ENCODE assay signal across 27 cellular contexts in the genomic region with DNA sequence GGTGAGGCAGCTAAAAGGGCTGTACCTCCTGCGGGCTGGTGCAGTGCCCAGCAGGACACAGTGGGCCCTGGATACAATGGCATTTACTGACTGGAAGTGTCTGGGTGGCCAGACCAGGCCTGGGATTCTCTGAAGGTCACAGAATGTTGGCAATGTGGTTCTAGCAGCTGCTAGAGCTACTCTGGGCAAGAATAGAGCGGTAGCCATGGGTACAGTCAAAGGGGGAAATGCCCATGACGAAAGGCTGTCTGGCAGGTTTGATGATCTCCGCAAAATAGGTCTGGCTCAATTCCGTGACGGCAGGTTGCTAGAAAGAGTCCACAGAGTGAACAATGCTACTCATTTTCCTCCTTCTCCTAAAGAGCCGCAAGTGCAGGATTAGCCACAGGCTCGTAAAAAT.
A peak's percentile ranks its signal among the peaks of the same experiment; 100 is the strongest.
DNase-seq lines count a peak whose midpoint lies in the region; ATAC-seq and TF ChIP-seq lines count a peak whose summit lies in the region.
"Had no signal": no experiment of that assay in that cellular context is flagged by ENCODE, and none has a peak within 500 bp of the region (broad histone marks: within the 10 kb centered on the region; RNA-seq: fewer than 3 reads in every experiment).

No MANE protein-coding gene starts in this region.

- H3K4me1 ChIP-seq in heart left ventricle = peaks cover 0 to 16% (median 0%) of the 10 kb centered on the region in 12 donors
- H3K4me1 ChIP-seq: esophagus squamous epithelium, thyroid gland had no signal

- no peaks in the 10 kb centered on the region for H3K9me3 Mint-ChIP-seq in brain
- H3K9me3 Mint-ChIP-seq: activated CD4-positive, alpha-beta memory T cell treated with anti-CD3 and anti-CD28 coated beads for 36 hours; GM23338; naive B cell had no signal

- no peaks in the 10 kb centered on the region for H3K27me3 ChIP-seq in heart left ventricle
- H3K27me3 ChIP-seq: esophagus squamous epithelium, gastrocnemius medialis, thyroid gland had no signal

- peak overlapping the region in 3 of 12 donors; percentile 23 to 53 (median 47) for H3K27ac ChIP-seq in heart left ventricle
- H3K27ac ChIP-seq: esophagus squamous epithelium, gastrocnemius medialis, KMS-11, thyroid gland had no signal

- H3K27ac Mint-ChIP-seq in brain = peak overlapping the region in 3 of 5 experiments; percentile 8 to 83 (median 21)
- H3K27ac Mint-ChIP-seq: activated CD4-positive, alpha-beta memory T cell treated with anti-CD3 and anti-CD28 coated beads for 36 hours; activated naive CD8-positive, alpha-beta T cell; GM23338 had no signal

- 73 to 82% (median 80%) methylated on average over 8 of the region's 8 CpGs for WGBS in heart left ventricle, 4 donors
- 59 to 71% methylated on average over 8 of the region's 8 CpGs for WGBS in lower leg skin, 2 donors

- H3K27me3 Mint-ChIP-seq in brain = peaks cover 4% of the 10 kb centered on the region
- H3K27me3 Mint-ChIP-seq: activated CD4-positive, alpha-beta memory T cell treated with anti-CD3 and anti-CD28 coated beads for 36 hours; activated naive CD8-positive, alpha-beta T cell; naive B cell had no signal

- H3K36me3 ChIP-seq in heart left ventricle = no peaks in the 10 kb centered on the region
- H3K36me3 ChIP-seq: esophagus squamous epithelium, gastrocnemius medialis, thyroid gland had no signal

- H3K4me1 Mint-ChIP-seq in brain = peaks cover 55% of the 10 kb centered on the region

- TF ChIP-seq POLR2A in heart left ventricle (IDR thresholded peaks at IDR 0.05) = no peak
- TF ChIP-seq POLR2A in erythroblast (IDR thresholded peaks at IDR 0.05; ENCODE audit: low read length) = no peak
- no peak for TF ChIP-seq POLR2A in lower leg skin (IDR thresholded peaks at IDR 0.05)

- H3K4me3 ChIP-seq in heart left ventricle (no peak overlapping the region), lower leg skin (ENCODE audit: low read depth, poor library complexity, severe bottlenecking) (no peak overlapping the region)
- H3K4me3 ChIP-seq: esophagus squamous epithelium, gastrocnemius medialis, GM23338, thyroid gland had no signal

- intact Hi-C loops in heart left ventricle (cut with DNase I) (no loop called here), lower leg skin (cut with DNase I; ENCODE audit: low total_unique reads) (no loop called here)

- peak in 3 of 5 donors; percentile 20 to 69 (median 51) for DNase-seq in heart left ventricle
- peak; percentile 72 for DNase-seq in midbrain (lab: John Stamatoyannopoulos, UW)
- DNase-seq in superior temporal gyrus (ENCODE audit: extremely low spot score) = peak; percentile 11
- no peak for DNase-seq in erythroblast (lab: John Stamatoyannopoulos, UW)
- DNase-seq in lower leg skin (ENCODE audit: low spot score in 2 of 2) = no peak
- no peak for DNase-seq in H4 (ENCODE audit: low spot score)
- DNase-seq: activated CD4-positive, alpha-beta memory T cell treated with anti-CD3 and anti-CD28 coated beads for 36 hours; DMS53; esophagus squamous epithelium; GF-D8; mesenchymal stem cell; naive B cell; NCI-H2171 treated with DMSO at 0.1 percent for 48 hours; NCI-H524; occipital lobe; retina; SIG-M5; stimulated activated CD4-positive, alpha-beta T cell treated with anti-CD3 and anti-CD28 coated beads, Interleukin-12 subunit alpha, Interleukin-12 subunit beta, amount 100 ng/mL, for 4 hours; stimulated activated CD4-positive, alpha-beta T cell treated with anti-CD3 and anti-CD28 coated beads, Interleukin-4, amount 100 ng/mL, for 4 hours; stimulated activated naive CD4-positive, alpha-beta T cell treated with Interleukin-2 at 50 U/mL for 16 hours; SW 1271; thyroid gland had no signal

- TF ChIP-seq CTCF in brain (conservative IDR thresholded peaks at IDR 0.05) (no peak), heart left ventricle (IDR thresholded peaks at IDR 0.05) (no peak), lower leg skin (IDR thresholded peaks at IDR 0.05) (no peak)

- ATAC-seq in heart left ventricle = peak; percentile 90 to 98 (median 96)
- ATAC-seq: GM23338 had no signal

- H3K9me3 ChIP-seq in heart left ventricle = no peaks in the 10 kb centered on the region
- H3K9me3 ChIP-seq: esophagus squamous epithelium, gastrocnemius medialis, thyroid gland had no signal

- H3K36me3 Mint-ChIP-seq in brain = no peaks in the 10 kb centered on the region
- H3K36me3 Mint-ChIP-seq: activated CD4-positive, alpha-beta memory T cell treated with anti-CD3 and anti-CD28 coated beads for 36 hours; activated naive CD8-positive, alpha-beta T cell had no signal

- no peak overlapping the region for H3K4me3 Mint-ChIP-seq in brain
- H3K4me3 Mint-ChIP-seq: activated CD4-positive, alpha-beta memory T cell treated with anti-CD3 and anti-CD28 coated beads for 36 hours; activated naive CD8-positive, alpha-beta T cell; GM23338 had no signal

Comparison
In these comparisons a context has a peak if more than half of its experiments do, and no peak if none do; other contexts are left out.
1. DNase-seq: peak in heart left ventricle (3 of 5), midbrain (single experiment) and superior temporal gyrus (single experiment); none in erythroblast (0 of 2), lower leg skin (0 of 2) and H4 (single experiment).